ENCODE assay signal across 12 cellular contexts in genomic region chr16:11632455-11632921, GRCh38. TPM values are rescaled to one million over a fixed set of nuclear protein-coding genes. Genes with fewer than 3 reads are reported as not detected.
DNase-seq lines count a peak whose midpoint lies in the region; ATAC-seq and TF ChIP-seq lines count a peak whose summit lies in the region.
"Had no signal": no experiment of that assay in that cellular context is flagged by ENCODE, and none has a peak within 500 bp of the region (broad histone marks: within the 10 kb centered on the region; RNA-seq: fewer than 3 reads in every experiment).

No MANE protein-coding gene starts in this region.

- TF ChIP-seq CTCF in HEK293 (tag by site-specific recombination; IDR thresholded peaks at IDR 0.05) (no peak), right lobe of liver (IDR thresholded peaks at IDR 0.05) (no peak), type B pancreatic cell (conservative IDR thresholded peaks at IDR 0.05) (no peak)

- peak; percentile 32 for TF ChIP-seq POLR2A in right lobe of liver (IDR thresholded peaks at IDR 0.05)

- peaks cover 23% of the 10 kb centered on the region for H3K4me1 Mint-ChIP-seq in stimulated activated effector memory CD8-positive, alpha-beta T cell treated with anti-CD3 and anti-CD28 coated beads, Interleukin-12 subunit alpha, Interleukin-12 subunit beta, amount 100 ng/mL, for 72 hours
- H3K4me1 Mint-ChIP-seq in type B pancreatic cell (ENCODE audit: unreplicated experiment) = peaks cover 18% of the 10 kb centered on the region

- ATAC-seq in right lobe of liver (peak; percentile 60 to 67 (median 63)), HG02970 (IDR thresholded peaks at IDR 0.05; ENCODE audit: low FRiP score, unreplicated experiment) (no peak)
- ATAC-seq in stimulated activated effector memory CD8-positive, alpha-beta T cell treated with anti-CD3 and anti-CD28 coated beads, Interleukin-12 subunit alpha, Interleukin-12 subunit beta, amount 100 ng/mL, for 72 hours = no peak
- ATAC-seq: naive thymus-derived CD4-positive, alpha-beta T cell had no signal

- no peak overlapping the region for H3K4me3 ChIP-seq in HEK293 (ENCODE audit: low read depth, low read length)
- H3K4me3 ChIP-seq in right lobe of liver = no peak overlapping the region
- H3K4me3 ChIP-seq: SK-N-MC had no signal

- CTCF ChIA-PET in HEK293 (lab: Yijun Ruan, JAX) = interaction anchor here (0.6 to 1.1 kb wide), 2 partner anchors 10 to 669 kb away, joined by 3 to 4 read pairs; no protein-coding TSS in a partner anchor

- no peaks in the 10 kb centered on the region for H3K9me3 ChIP-seq in HEK293 (ENCODE audit: control insufficient read depth, insufficient read depth, low read depth, low read length)
- H3K9me3 ChIP-seq in right lobe of liver = no peaks in the 10 kb centered on the region

- WGBS in right lobe of liver (ENCODE audit: insufficient coverage, low coverage, low lambda C conversion rate, missing lambda C conversion rate) = 65% methylated on average over 4 of the region's 14 CpGs

- no peaks in the 10 kb centered on the region for H3K27me3 Mint-ChIP-seq in type B pancreatic cell

- no peaks in the 10 kb centered on the region for H3K4me1 ChIP-seq in HEK293 (ENCODE audit: control insufficient read depth, insufficient read depth, low read length)
- H3K4me1 ChIP-seq in right lobe of liver = no peaks in the 10 kb centered on the region

- H3K27ac Mint-ChIP-seq in stimulated activated effector memory CD8-positive, alpha-beta T cell treated with anti-CD3 and anti-CD28 coated beads, Interleukin-12 subunit alpha, Interleukin-12 subunit beta, amount 100 ng/mL, for 72 hours = no peak overlapping the region
- no peak overlapping the region for H3K27ac Mint-ChIP-seq in type B pancreatic cell
- H3K27ac Mint-ChIP-seq: activated naive CD4-positive, alpha-beta T cell treated with anti-CD3 and anti-CD28 coated beads, Interleukin-2, amount 10 ng/mL, durations not matched to agents 7 days and 5 days had no signal

- no peaks in the 10 kb centered on the region for H3K36me3 Mint-ChIP-seq in stimulated activated effector memory CD8-positive, alpha-beta T cell treated with anti-CD3 and anti-CD28 coated beads, Interleukin-12 subunit alpha, Interleukin-12 subunit beta, amount 100 ng/mL, for 72 hours
- H3K36me3 Mint-ChIP-seq in type B pancreatic cell = no peaks in the 10 kb centered on the region
- H3K36me3 Mint-ChIP-seq: activated naive CD4-positive, alpha-beta T cell treated with anti-CD3 and anti-CD28 coated beads, Interleukin-2, amount 10 ng/mL, durations not matched to agents 7 days and 5 days; naive thymus-derived CD4-positive, alpha-beta T cell had no signal

- POLR2A ChIA-PET in HEK293 (lab: Yijun Ruan, JAX) = no interaction called here

- intact Hi-C loops in right lobe of liver (cut with DNase I) = no loop called here

- H3K36me3 ChIP-seq in HEK293 (ENCODE audit: control insufficient read depth in 2 of 2, insufficient read depth in 1 of 2, low read length in 2 of 2) (no peaks in the 10 kb centered on the region), right lobe of liver (no peaks in the 10 kb centered on the region)

- DNase-seq in dedifferentiated amniotic fluid mesenchymal stem cell (ENCODE audit: extremely low spot score) = peak; percentile 93
- DNase-seq in right lobe of liver = peak in 2 of 3 donors; percentile 54 to 61
- peak in 26 of 49 donors; percentile 4 to 68 (median 31) for DNase-seq in substantia nigra (lab: John Stamatoyannopoulos, UW)
- no peak for DNase-seq in stimulated activated CD8-positive, alpha-beta memory T cell treated with anti-CD3 and anti-CD28 coated beads, Interleukin-4, amount 100 ng/mL, for 48 hours
- no peak for DNase-seq in stimulated activated effector memory CD8-positive, alpha-beta T cell treated with anti-CD3 and anti-CD28 coated beads, Interleukin-12 subunit alpha, Interleukin-12 subunit beta, amount 100 ng/mL, for 72 hours (ENCODE audit: low spot score in 2 of 2)
- DNase-seq in type B pancreatic cell (ENCODE audit: extremely low spot score, unreplicated experiment) = no peak
- DNase-seq: activated naive CD4-positive, alpha-beta T cell treated with anti-CD3 and anti-CD28 coated beads, Interleukin-2, amount 10 ng/mL, durations not matched to agents 7 days and 5 days; naive thymus-derived CD4-positive, alpha-beta T cell had no signal

- H3K9me3 Mint-ChIP-seq in stimulated activated effector memory CD8-positive, alpha-beta T cell treated with anti-CD3 and anti-CD28 coated beads, Interleukin-12 subunit alpha, Interleukin-12 subunit beta, amount 100 ng/mL, for 72 hours = no peaks in the 10 kb centered on the region
- no peaks in the 10 kb centered on the region for H3K9me3 Mint-ChIP-seq in type B pancreatic cell
- H3K9me3 Mint-ChIP-seq: activated naive CD4-positive, alpha-beta T cell treated with anti-CD3 and anti-CD28 coated beads, Interleukin-2, amount 10 ng/mL, durations not matched to agents 7 days and 5 days; naive thymus-derived CD4-positive, alpha-beta T cell had no signal

- H3K27ac ChIP-seq in HEK293 (ENCODE audit: extremely low read depth, low read depth, low read length) (no peak overlapping the region), right lobe of liver (peak overlapping the region in 1 of 3 donors; percentile 10), substantia nigra (ENCODE audit: low read depth, low read length, poor library complexity, severe bottlenecking) (no peak overlapping the region)
- H3K27ac ChIP-seq: HL-60, SK-N-MC had no signal

- no peaks in the 10 kb centered on the region for H3K27me3 ChIP-seq in right lobe of liver

- no peak overlapping the region for H3K4me3 Mint-ChIP-seq in stimulated activated effector memory CD8-positive, alpha-beta T cell treated with anti-CD3 and anti-CD28 coated beads, Interleukin-12 subunit alpha, Interleukin-12 subunit beta, amount 100 ng/mL, for 72 hours
- no peak overlapping the region for H3K4me3 Mint-ChIP-seq in type B pancreatic cell
- H3K4me3 Mint-ChIP-seq: activated naive CD4-positive, alpha-beta T cell treated with anti-CD3 and anti-CD28 coated beads, Interleukin-2, amount 10 ng/mL, durations not matched to agents 7 days and 5 days; naive thymus-derived CD4-positive, alpha-beta T cell had no signal

TF ChIP-seq in HEK293, 187 proteins besides CTCF, POLR2A, EP300 and RAD21:
- TF ChIP-seq KLF17 (tag by site-specific recombination; IDR thresholded peaks at IDR 0.05) (no peak), ZNF37A (tag by site-specific recombination; IDR thresholded peaks at IDR 0.05) (no peak), ZFHX2 (tag by site-specific recombination; conservative IDR thresholded peaks at IDR 0.05) (peak; percentile 53), ZNF521 (tag by site-specific recombination; IDR thresholded peaks at IDR 0.05) (no peak), EGR2 (tag by site-specific recombination; IDR thresholded peaks at IDR 0.05; ENCODE audit: low read depth) (peak; percentile 39; the same call in 1 of the 2 replicates)

RNA-seq across cellular contexts. Expression of gene SNN, which starts 35.8 kb away (rescaled TPM):
- 1 to 10 TPM; 3.5 to 7.9 (median 5.6) TPM for total RNA-seq in right lobe of liver
- 23.8 and 44.0 TPM in 2 replicates for total RNA-seq in type B pancreatic cell (ENCODE audit: low replicate concordance)

RNA-seq across cellular contexts. Expression of gene LITAF, which starts 45.8 kb away (rescaled TPM):
- 100 to 1,000 TPM in 1 of 6 experiments, 10 to 100 TPM in 5; 43.7 to 148 (median 59.1) TPM for total RNA-seq in right lobe of liver
- total RNA-seq in type B pancreatic cell (ENCODE audit: low replicate concordance) = 49.8 and 66.6 TPM in 2 replicates

Comparison
In these comparisons a context has a peak if more than half of its experiments do, and no peak if none do; other contexts are left out.
1. DNase-seq: peak in dedifferentiated amniotic fluid mesenchymal stem cell (single experiment), right lobe of liver (2 of 3) and substantia nigra (26 of 49); none in stimulated activated CD8-positive, alpha-beta memory T cell treated with anti-CD3 and anti-CD28 coated beads, Interleukin-4, amount 100 ng/mL, for 48 hours (single experiment), stimulated activated effector memory CD8-positive, alpha-beta T cell treated with anti-CD3 and anti-CD28 coated beads, Interleukin-12 subunit alpha, Interleukin-12 subunit beta, amount 100 ng/mL, for 72 hours (0 of 2) and type B pancreatic cell (single experiment).
2. ATAC-seq: peak in right lobe of liver (4 of 4); none in stimulated activated effector memory CD8-positive, alpha-beta T cell treated with anti-CD3 and anti-CD28 coated beads, Interleukin-12 subunit alpha, Interleukin-12 subunit beta, amount 100 ng/mL, for 72 hours (single experiment) and HG02970 (single experiment).